In the genomic region with DNA sequence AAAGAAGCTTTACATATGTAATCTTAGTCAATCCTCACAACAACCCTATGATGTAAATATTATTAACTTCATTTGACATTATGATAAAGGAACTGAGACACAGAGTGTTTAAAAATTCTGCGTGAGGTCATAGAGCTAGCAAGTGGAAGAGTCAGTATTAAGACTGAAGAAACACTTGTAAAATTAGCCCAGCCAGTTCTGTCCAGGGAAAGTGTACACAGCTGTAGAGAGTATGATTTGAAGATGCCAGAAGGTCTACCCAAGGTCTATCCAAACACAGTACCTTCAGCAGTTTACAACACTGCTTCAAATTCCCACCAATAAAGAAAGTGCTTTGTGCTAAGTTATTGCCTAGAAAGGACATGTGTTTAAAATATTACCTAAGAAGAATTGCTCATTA, we compare ENCODE assay signal across 34 cellular contexts.
"Had no signal": no experiment of that assay in that cellular context is flagged by ENCODE, and none has a peak within 500 bp of the region (broad histone marks: within the 10 kb centered on the region; RNA-seq: fewer than 3 reads in every experiment).

No MANE protein-coding gene starts in this region.

- H3K9me3 ChIP-seq: adrenal gland, breast epithelium, colonic mucosa, esophagus squamous epithelium, gastroesophageal sphincter, heart right ventricle had no signal

- H3K27ac ChIP-seq: adrenal gland, breast epithelium, cardiac muscle cell, colonic mucosa, epithelial cell of prostate, esophagus squamous epithelium, gastroesophageal sphincter, heart right ventricle had no signal

- H3K4me3 ChIP-seq: adrenal gland, breast epithelium, cardiac muscle cell, colonic mucosa, esophagus squamous epithelium, gastroesophageal sphincter, heart right ventricle had no signal

- FAIRE-seq: endometrium, endothelial cell of umbilical vein had no signal

- H3K36me3 Mint-ChIP-seq: activated CD4-positive, alpha-beta memory T cell treated with anti-CD3 and anti-CD28 coated beads for 36 hours; activated CD8-positive, alpha-beta memory T cell treated with anti-CD3 and anti-CD28 coated beads, Interleukin-2, amount 10 ng/mL, durations not matched to agents 7 days and 5 days; activated naive CD4-positive, alpha-beta T cell treated with anti-CD3 and anti-CD28 coated beads, Interleukin-2, amount 50 U/mL, for 24 hours; activated naive CD8-positive, alpha-beta T cell treated with anti-CD3 and anti-CD28 coated beads for 36 hours; brain had no signal

- H3K4me3 Mint-ChIP-seq: activated CD4-positive, alpha-beta memory T cell treated with anti-CD3 and anti-CD28 coated beads for 36 hours; activated CD4-positive, alpha-beta T cell treated with anti-CD3 and anti-CD28 coated beads for 36 hours; activated CD4-positive, alpha-beta T cell treated with anti-CD3 and anti-CD28 coated beads, Interleukin-2, amount 10 ng/mL, durations not matched to agents 24 days and 14 days; activated CD8-positive, alpha-beta memory T cell treated with anti-CD3 and anti-CD28 coated beads, Interleukin-2, amount 10 ng/mL, durations not matched to agents 7 days and 5 days; activated CD8-positive, alpha-beta T cell treated with anti-CD3 and anti-CD28 coated beads, Interleukin-2, amount 10 ng/mL, durations not matched to agents 7 days and 5 days; activated naive CD4-positive, alpha-beta T cell treated with anti-CD3 and anti-CD28 coated beads for 36 hours; activated naive CD4-positive, alpha-beta T cell treated with anti-CD3 and anti-CD28 coated beads, Interleukin-2, amount 50 U/mL, for 24 hours; activated naive CD8-positive, alpha-beta T cell treated with anti-CD3 and anti-CD28 coated beads for 36 hours; activated naive CD8-positive, alpha-beta T cell treated with anti-CD3 and anti-CD28 coated beads, Interleukin-2, amount 50 U/mL, for 24 hours; activated T-cell treated with anti-CD3 and anti-CD28 coated beads, Interleukin-2, amount 50 U/mL, for 24 hours; activated T-helper 17 cell treated with anti-CD3 and anti-CD28 coated beads, Interleukin-2, amount 50 U/mL, for 72 hours; brain had no signal

- H3K4me1 Mint-ChIP-seq: activated CD4-positive, alpha-beta T cell treated with anti-CD3 and anti-CD28 coated beads for 36 hours; activated CD4-positive, alpha-beta T cell treated with anti-CD3 and anti-CD28 coated beads, Interleukin-2, amount 10 ng/mL, durations not matched to agents 24 days and 14 days; activated CD8-positive, alpha-beta memory T cell treated with anti-CD3 and anti-CD28 coated beads, Interleukin-2, amount 10 ng/mL, durations not matched to agents 7 days and 5 days; activated naive CD4-positive, alpha-beta T cell treated with anti-CD3 and anti-CD28 coated beads, Interleukin-2, amount 50 U/mL, for 24 hours; activated naive CD8-positive, alpha-beta T cell treated with anti-CD3 and anti-CD28 coated beads for 36 hours; activated naive CD8-positive, alpha-beta T cell treated with anti-CD3 and anti-CD28 coated beads, Interleukin-2, amount 50 U/mL, for 24 hours; activated T-helper 17 cell treated with anti-CD3 and anti-CD28 coated beads, Interleukin-2, amount 50 U/mL, for 72 hours had no signal

- H3K36me3 ChIP-seq: adrenal gland, breast epithelium, cardiac muscle cell, colonic mucosa, esophagus squamous epithelium, gastroesophageal sphincter, heart right ventricle had no signal

- H3K27ac Mint-ChIP-seq: activated CD4-positive, alpha-beta memory T cell treated with anti-CD3 and anti-CD28 coated beads for 36 hours; activated CD4-positive, alpha-beta T cell treated with anti-CD3 and anti-CD28 coated beads for 36 hours; activated CD4-positive, alpha-beta T cell treated with anti-CD3 and anti-CD28 coated beads, Interleukin-2, amount 10 ng/mL, durations not matched to agents 24 days and 14 days; activated CD8-positive, alpha-beta memory T cell treated with anti-CD3 and anti-CD28 coated beads, Interleukin-2, amount 10 ng/mL, durations not matched to agents 7 days and 5 days; activated CD8-positive, alpha-beta T cell treated with anti-CD3 and anti-CD28 coated beads, Interleukin-2, amount 10 ng/mL, durations not matched to agents 7 days and 5 days; activated naive CD4-positive, alpha-beta T cell treated with anti-CD3 and anti-CD28 coated beads for 36 hours; activated naive CD4-positive, alpha-beta T cell treated with anti-CD3 and anti-CD28 coated beads, Interleukin-2, amount 50 U/mL, for 24 hours; activated naive CD8-positive, alpha-beta T cell treated with anti-CD3 and anti-CD28 coated beads for 36 hours; activated naive CD8-positive, alpha-beta T cell treated with anti-CD3 and anti-CD28 coated beads, Interleukin-2, amount 50 U/mL, for 24 hours; activated T-cell treated with anti-CD3 and anti-CD28 coated beads, Interleukin-2, amount 50 U/mL, for 24 hours; activated T-helper 17 cell treated with anti-CD3 and anti-CD28 coated beads, Interleukin-2, amount 50 U/mL, for 72 hours; brain had no signal

- H3K27me3 ChIP-seq: adrenal gland, breast epithelium, colonic mucosa, gastroesophageal sphincter, heart right ventricle had no signal

- H3K9me3 Mint-ChIP-seq: activated CD4-positive, alpha-beta memory T cell treated with anti-CD3 and anti-CD28 coated beads for 36 hours; activated CD4-positive, alpha-beta T cell treated with anti-CD3 and anti-CD28 coated beads, Interleukin-2, amount 10 ng/mL, durations not matched to agents 24 days and 14 days; activated naive CD4-positive, alpha-beta T cell treated with anti-CD3 and anti-CD28 coated beads for 36 hours; activated naive CD4-positive, alpha-beta T cell treated with anti-CD3 and anti-CD28 coated beads, Interleukin-2, amount 50 U/mL, for 24 hours; activated naive CD8-positive, alpha-beta T cell treated with anti-CD3 and anti-CD28 coated beads for 36 hours; activated naive CD8-positive, alpha-beta T cell treated with anti-CD3 and anti-CD28 coated beads, Interleukin-2, amount 50 U/mL, for 24 hours; activated T-cell treated with anti-CD3 and anti-CD28 coated beads, Interleukin-2, amount 50 U/mL, for 24 hours; activated T-helper 17 cell treated with anti-CD3 and anti-CD28 coated beads, Interleukin-2, amount 50 U/mL, for 72 hours; brain had no signal

- H3K4me1 ChIP-seq: adrenal gland, breast epithelium, colonic mucosa, esophagus squamous epithelium, heart right ventricle had no signal

- DNase-seq: activated CD4-positive, alpha-beta memory T cell treated with anti-CD3 and anti-CD28 coated beads for 36 hours; activated CD4-positive, alpha-beta T cell treated with anti-CD3 and anti-CD28 coated beads for 36 hours; activated CD4-positive, alpha-beta T cell treated with anti-CD3 and anti-CD28 coated beads, Interleukin-2, amount 10 ng/mL, durations not matched to agents 24 days and 14 days; activated CD4-positive, CD25-positive, alpha-beta regulatory T cell; activated CD4-positive, CD25-positive, alpha-beta regulatory T cell treated with anti-CD3 and anti-CD28 coated beads, Interleukin-2, amount 50 U/mL, for 72 hours; activated CD8-positive, alpha-beta memory T cell treated with anti-CD3 and anti-CD28 coated beads, Interleukin-2, amount 10 ng/mL, durations not matched to agents 7 days and 5 days; activated CD8-positive, alpha-beta memory T cell treated with anti-CD3 and anti-CD28 coated beads, Interleukin-2, amount 50 U/mL, for 4 hours; activated CD8-positive, alpha-beta T cell treated with anti-CD3 and anti-CD28 coated beads, Interleukin-2, amount 10 ng/mL, durations not matched to agents 7 days and 5 days; activated effector memory CD4-positive, alpha-beta T cell treated with Interleukin-2 at 50 U/mL for 16 hours; activated gamma-delta T cell treated with Interleukin-2 at 50 U/mL for 16 hours; activated naive CD4-positive, alpha-beta T cell treated with anti-CD3 and anti-CD28 coated beads for 36 hours; activated naive CD8-positive, alpha-beta T cell treated with anti-CD3 and anti-CD28 coated beads for 36 hours; activated naive CD8-positive, alpha-beta T cell treated with anti-CD3 and anti-CD28 coated beads, Interleukin-2, amount 50 U/mL, for 24 hours; activated T-cell treated with anti-CD3 and anti-CD28 coated beads, Interleukin-2, amount 50 U/mL, for 24 hours; adrenal gland; amygdala; aorta; central memory CD4-positive, alpha-beta T cell; cerebellar nuclear complex; colonic mucosa; effector CD8-positive, alpha-beta T cell; esophagus squamous epithelium; foreskin melanocyte; heart right ventricle; T-helper 2 cell had no signal
